Comparison of ENCODE assay signal across 27 cellular contexts in the genomic region with DNA sequence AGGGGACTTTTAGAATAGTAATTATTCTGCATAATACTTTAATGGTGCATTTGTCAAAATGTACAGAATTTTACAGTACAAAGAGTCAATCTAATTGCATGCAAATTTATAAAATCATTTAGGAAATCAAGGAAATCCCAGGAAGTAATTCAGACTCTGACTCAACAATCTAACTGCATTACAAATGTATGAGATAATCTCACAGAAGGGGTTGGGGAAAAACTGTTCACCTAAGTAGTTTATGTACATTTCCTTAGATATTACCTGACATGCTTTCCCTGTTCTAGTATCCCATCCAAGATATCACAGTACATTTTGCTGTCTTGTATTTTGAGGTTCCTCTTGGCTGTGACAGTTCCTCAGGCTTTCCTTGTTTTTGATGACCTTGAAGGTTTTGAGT. TPM values are rescaled to one million over a fixed set of nuclear protein-coding genes. Genes with fewer than 3 reads are reported as not detected.
"Had no signal": no experiment of that assay in that cellular context is flagged by ENCODE, and none has a peak within 500 bp of the region (broad histone marks: within the 10 kb centered on the region; RNA-seq: fewer than 3 reads in every experiment).

No MANE protein-coding gene starts in this region.

- H3K27me3 ChIP-seq: adrenal gland, pancreas, upper lobe of left lung had no signal

- DNase-seq: activated CD4-positive, alpha-beta T cell treated with anti-CD3 and anti-CD28 coated beads for 4 hours; activated CD4-positive, alpha-beta T cell treated with anti-CD3 and anti-CD28 coated beads, Interleukin-2, amount 50 U/mL, for 48 hours; activated CD4-positive, CD25-positive, alpha-beta regulatory T cell; activated CD8-positive, alpha-beta memory T cell treated with anti-CD3 and anti-CD28 coated beads, Interleukin-2, amount 50 U/mL, for 48 hours; activated naive CD4-positive, alpha-beta T cell; activated T-cell treated with anti-CD3 and anti-CD28 coated beads, Interleukin-2, amount 50 U/mL, for 4 hours; adrenal gland; effector CD4-positive, alpha-beta T cell; erythroblast; foreskin melanocyte; hippocampal formation; left cardiac atrium; mesenchymal stem cell; pancreas; psoas muscle; right cardiac atrium; stimulated activated CD4-positive, alpha-beta T cell treated with anti-CD3 and anti-CD28 coated beads, Interleukin-4, amount 100 ng/mL, for 4 hours; stimulated activated naive CD8-positive, alpha-beta T cell treated with anti-CD3 and anti-CD28 coated beads, Interleukin-15, Interleukin-2, amounts not matched to agents 100 U/mL and 50 U/mL, for 24 hours; T-helper 9 cell; upper lobe of left lung had no signal

- FAIRE-seq: endometrium, pancreas had no signal

- H3K4me3 ChIP-seq: adrenal gland, pancreas, psoas muscle, upper lobe of left lung had no signal

- H3K27ac ChIP-seq: adrenal gland, pancreas, psoas muscle, upper lobe of left lung had no signal

- H3K27ac Mint-ChIP-seq: activated naive CD8-positive, alpha-beta T cell; activated T-helper 2 cell treated with anti-CD3 and anti-CD28 coated beads, Interferon-gamma antibody, Interleukin-2, Interleukin-4, amounts not matched to agents 10 μg/mL and 5 μg/mL and 100 μg/mL, durations not matched to agents 14 hours and 24 hours and 36 hours; dendritic cell treated with granulocyte-macrophage colony-stimulating factor and Interleukin-4, amounts not matched to agents 40 ng/mL and 50 ng/mL, for 4 days; nephron had no signal

- H3K9me3 Mint-ChIP-seq: activated T-cell treated with anti-CD3 and anti-CD28 coated beads, Interleukin-2, amount 50 U/mL, for 4 hours; activated T-helper 2 cell treated with anti-CD3 and anti-CD28 coated beads, Interferon-gamma antibody, Interleukin-2, Interleukin-4, amounts not matched to agents 10 μg/mL and 5 μg/mL and 100 μg/mL, durations not matched to agents 14 hours and 24 hours and 36 hours; dendritic cell treated with granulocyte-macrophage colony-stimulating factor and Interleukin-4, amounts not matched to agents 40 ng/mL and 50 ng/mL, for 4 days; nephron had no signal

- H3K9me3 ChIP-seq: adrenal gland, pancreas, psoas muscle, upper lobe of left lung had no signal

- H3K36me3 Mint-ChIP-seq: activated naive CD8-positive, alpha-beta T cell had no signal

- H3K4me3 Mint-ChIP-seq: activated naive CD8-positive, alpha-beta T cell; activated T-cell treated with anti-CD3 and anti-CD28 coated beads, Interleukin-2, amount 50 U/mL, for 4 hours; dendritic cell treated with granulocyte-macrophage colony-stimulating factor and Interleukin-4, amounts not matched to agents 40 ng/mL and 50 ng/mL, for 4 days; nephron had no signal

- H3K4me1 Mint-ChIP-seq: nephron had no signal

- H3K4me1 ChIP-seq: adrenal gland, pancreas, psoas muscle, upper lobe of left lung had no signal

- H3K27me3 Mint-ChIP-seq: activated naive CD8-positive, alpha-beta T cell; dendritic cell treated with granulocyte-macrophage colony-stimulating factor and Interleukin-4, amounts not matched to agents 40 ng/mL and 50 ng/mL, for 4 days had no signal

- H3K36me3 ChIP-seq: adrenal gland, pancreas, upper lobe of left lung had no signal

RNA-seq across cellular contexts. Expression of gene CRB1, which starts 4.7 kb away (rescaled TPM):
- total RNA-seq: activated CD8-positive, alpha-beta memory T cell treated with anti-CD3 and anti-CD28 coated beads for 36 hours; activated T-cell treated with anti-CD3 and anti-CD28 coated beads, Interleukin-2, amount 50 U/mL, for 4 hours; activated T-helper 2 cell treated with anti-CD3 and anti-CD28 coated beads, Interferon-gamma antibody, Interleukin-2, Interleukin-4, amounts not matched to agents 10 μg/mL and 5 μg/mL and 100 μg/mL, durations not matched to agents 14 hours and 24 hours and 36 hours; T-helper 1 cell treated with Interleukin-12 subunit alpha and Interleukin-12 subunit beta and Interleukin-4 antibody, amounts not matched to agents 30 ng/mL and 1 ng/mL, for 36 hours had no signal
